Comparison of ENCODE assay signal across 2 cellular contexts in the genomic region with DNA sequence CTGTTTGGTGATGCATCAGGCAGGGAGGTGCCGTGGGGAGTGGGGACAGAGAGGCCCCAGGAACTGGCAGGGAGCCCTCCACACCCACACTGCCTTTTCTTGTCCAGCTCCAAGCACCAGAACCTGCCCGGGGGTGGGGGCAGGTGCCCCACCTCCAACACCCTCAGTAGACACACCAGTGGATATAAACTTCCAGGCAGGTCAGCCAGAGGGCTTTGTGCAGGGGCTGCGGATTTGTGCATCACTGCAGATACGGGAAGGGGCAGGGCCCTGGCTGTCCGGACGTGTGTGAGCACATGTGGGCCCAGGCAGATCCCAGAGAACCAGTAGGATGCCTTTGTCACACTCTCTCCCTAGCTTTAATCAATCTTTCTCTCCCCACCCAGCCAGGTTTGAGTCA.
A peak's percentile ranks its signal among the peaks of the same experiment; 100 is the strongest.
TF ChIP-seq lines count a peak whose summit lies in the region.

No MANE protein-coding gene starts in this region.

TF ChIP-seq in HepG2, 621 proteins besides CTCF, POLR2A, EP300 and RAD21:
- TF ChIP-seq SSRP1 (CRISPR knock-in tag; IDR thresholded peaks at IDR 0.05) = no peak
- TF ChIP-seq RBFOX2 (IDR thresholded peaks at IDR 0.05; ENCODE audit: low read depth, low read length) = 0 out of 2 replicates have a peak, but pooled peaks have one; percentile 4
- TF ChIP-seq, protein P1, sequence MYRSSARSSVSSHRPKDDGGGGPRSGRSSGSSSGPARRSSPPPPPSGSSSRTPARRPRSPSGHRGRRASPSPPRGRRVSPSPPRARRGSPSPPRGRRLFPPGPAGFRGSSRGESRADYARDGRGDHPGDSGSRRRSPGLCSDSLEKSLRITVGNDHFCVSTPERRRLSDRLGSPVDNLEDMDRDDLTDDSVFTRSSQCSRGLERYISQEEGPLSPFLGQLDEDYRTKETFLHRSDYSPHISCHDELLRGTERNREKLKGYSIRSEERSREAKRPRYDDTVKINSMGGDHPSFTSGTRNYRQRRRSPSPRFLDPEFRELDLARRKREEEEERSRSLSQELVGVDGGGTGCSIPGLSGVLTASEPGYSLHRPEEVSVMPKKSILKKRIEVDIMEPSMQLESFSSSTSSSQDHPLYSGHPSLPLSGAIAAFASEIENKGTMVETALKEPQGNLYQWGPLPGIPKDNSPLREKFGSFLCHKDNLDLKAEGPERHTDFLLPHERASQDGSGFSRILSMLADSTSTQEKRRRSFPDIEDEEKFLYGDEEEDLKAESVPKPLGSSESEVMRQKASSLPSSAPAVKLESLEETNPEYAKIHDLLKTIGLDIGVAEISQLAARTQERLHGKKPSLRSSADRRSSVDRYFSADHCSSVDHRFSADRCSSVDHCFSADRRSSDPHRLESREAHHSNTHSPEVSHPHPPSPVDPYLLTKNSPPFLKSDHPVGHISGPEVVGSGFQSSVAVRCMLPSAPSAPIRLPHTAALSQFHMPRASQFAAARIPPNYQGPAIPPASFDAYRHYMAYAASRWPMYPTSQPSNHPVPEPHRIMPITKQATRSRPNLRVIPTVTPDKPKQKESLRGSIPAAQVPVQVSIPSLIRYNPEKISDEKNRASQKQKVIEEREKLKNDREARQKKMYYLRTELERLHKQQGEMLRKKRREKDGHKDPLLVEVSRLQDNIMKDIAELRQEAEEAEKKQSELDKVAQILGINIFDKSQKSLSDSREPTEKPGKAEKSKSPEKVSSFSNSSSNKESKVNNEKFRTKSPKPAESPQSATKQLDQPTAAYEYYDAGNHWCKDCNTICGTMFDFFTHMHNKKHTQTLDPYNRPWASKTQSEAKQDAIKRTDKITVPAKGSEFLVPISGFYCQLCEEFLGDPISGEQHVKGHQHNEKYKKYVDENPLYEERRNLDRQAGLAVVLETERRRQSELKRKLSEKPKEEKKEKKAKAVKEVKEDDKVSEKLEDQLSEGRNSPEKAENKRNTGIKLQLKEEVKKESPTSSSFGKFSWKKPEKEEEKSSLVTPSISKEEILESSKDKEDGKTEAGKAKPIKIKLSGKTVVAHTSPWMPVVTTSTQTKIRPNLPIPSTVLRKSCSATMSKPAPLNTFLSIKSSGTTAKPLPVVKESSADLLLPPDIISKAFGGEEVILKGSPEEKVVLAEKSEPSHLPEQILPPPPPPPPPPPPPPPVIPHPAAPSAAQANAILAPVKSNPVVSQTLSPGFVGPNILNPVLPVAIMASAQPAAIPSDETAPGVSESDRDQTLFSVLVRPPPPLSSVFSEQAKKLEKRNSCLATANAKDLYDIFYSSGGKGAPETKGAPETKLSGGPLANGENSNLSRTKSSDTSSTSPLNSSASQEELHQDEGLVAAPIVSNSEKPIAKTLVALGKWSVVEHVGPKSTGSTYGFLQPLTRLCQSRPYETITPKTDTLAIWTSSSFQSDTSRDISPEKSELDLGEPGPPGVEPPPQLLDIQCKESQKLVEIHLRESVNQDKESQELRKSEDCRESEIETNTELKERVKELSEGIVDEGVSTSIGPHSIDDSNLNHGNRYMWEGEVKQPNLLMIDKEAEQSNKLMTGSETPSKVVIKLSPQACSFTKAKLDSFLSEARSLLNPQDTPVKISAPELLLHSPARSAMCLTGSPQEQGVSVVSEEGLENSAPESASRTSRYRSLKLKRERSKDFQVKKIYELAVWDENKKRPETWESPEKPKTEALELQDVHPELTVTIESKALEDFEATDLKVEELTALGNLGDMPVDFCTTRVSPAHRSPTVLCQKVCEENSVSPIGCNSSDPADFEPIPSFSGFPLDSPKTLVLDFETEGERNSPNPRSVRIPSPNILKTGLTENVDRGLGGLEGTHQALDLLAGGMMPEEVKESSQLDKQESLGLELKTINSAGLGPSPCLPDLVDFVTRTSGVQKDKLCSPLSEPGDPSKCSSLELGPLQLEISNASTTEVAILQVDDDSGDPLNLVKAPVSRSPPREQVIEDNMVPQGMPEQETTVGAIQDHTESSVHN (CRISPR knock-in tag; IDR thresholded peaks at IDR 0.05) = no peak
- no peak for TF ChIP-seq ZNF672 (CRISPR knock-in tag; IDR thresholded peaks at IDR 0.05)
- TF ChIP-seq ZNF225 (CRISPR knock-in tag; IDR thresholded peaks at IDR 0.05) = peak; percentile 40; the same call in 1 of the 2 replicates
- TF ChIP-seq ZNF446 (CRISPR knock-in tag; IDR thresholded peaks at IDR 0.05) = no peak
- TF ChIP-seq RFXANK (CRISPR knock-in tag; IDR thresholded peaks at IDR 0.05) = no peak
- TF ChIP-seq SPEN (CRISPR knock-in tag; IDR thresholded peaks at IDR 0.05; ENCODE audit: low read depth) = no peak
- TF ChIP-seq AGO2 (optimal IDR thresholded peaks at IDR 0.05; ENCODE audit: low read depth, low read length) = peak; percentile 39
- TF ChIP-seq RBM22 (optimal IDR thresholded peaks at IDR 0.05; ENCODE audit: low read length) = peak; percentile 37
- 0 out of 2 replicates have a peak, but pooled peaks have one; percentile 6 for TF ChIP-seq ZNF343 (CRISPR knock-in tag; IDR thresholded peaks at IDR 0.05)
- TF ChIP-seq POLR2G (IDR thresholded peaks at IDR 0.05; ENCODE audit: low read depth, low read length) = peak; percentile 16; the same call in 1 of the 2 replicates
- TF ChIP-seq HOXA7 (CRISPR knock-in tag; IDR thresholded peaks at IDR 0.05) = no peak
- no peak for TF ChIP-seq ZNF790 (CRISPR knock-in tag; IDR thresholded peaks at IDR 0.05; ENCODE audit: borderline replicate concordance)
- no peak for TF ChIP-seq NR1H2 (CRISPR knock-in tag; IDR thresholded peaks at IDR 0.05; ENCODE audit: borderline replicate concordance, low read depth)
- TF ChIP-seq, protein P2, sequence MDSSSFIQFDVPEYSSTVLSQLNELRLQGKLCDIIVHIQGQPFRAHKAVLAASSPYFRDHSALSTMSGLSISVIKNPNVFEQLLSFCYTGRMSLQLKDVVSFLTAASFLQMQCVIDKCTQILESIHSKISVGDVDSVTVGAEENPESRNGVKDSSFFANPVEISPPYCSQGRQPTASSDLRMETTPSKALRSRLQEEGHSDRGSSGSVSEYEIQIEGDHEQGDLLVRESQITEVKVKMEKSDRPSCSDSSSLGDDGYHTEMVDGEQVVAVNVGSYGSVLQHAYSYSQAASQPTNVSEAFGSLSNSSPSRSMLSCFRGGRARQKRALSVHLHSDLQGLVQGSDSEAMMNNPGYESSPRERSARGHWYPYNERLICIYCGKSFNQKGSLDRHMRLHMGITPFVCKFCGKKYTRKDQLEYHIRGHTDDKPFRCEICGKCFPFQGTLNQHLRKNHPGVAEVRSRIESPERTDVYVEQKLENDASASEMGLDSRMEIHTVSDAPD (CRISPR knock-in tag; IDR thresholded peaks at IDR 0.05) = no peak
- peak; percentile 48; the same call in 1 of the 2 replicates for TF ChIP-seq SMAD1 (CRISPR knock-in tag; IDR thresholded peaks at IDR 0.05; ENCODE audit: borderline replicate concordance, low read depth)

TF ChIP-seq in GM23338, 12 proteins besides CTCF, POLR2A, EP300 and RAD21:
- no peak for TF ChIP-seq POLR2AphosphoS5 (IDR thresholded peaks at IDR 0.05; ENCODE audit: low read depth)
- TF ChIP-seq, protein P3, sequence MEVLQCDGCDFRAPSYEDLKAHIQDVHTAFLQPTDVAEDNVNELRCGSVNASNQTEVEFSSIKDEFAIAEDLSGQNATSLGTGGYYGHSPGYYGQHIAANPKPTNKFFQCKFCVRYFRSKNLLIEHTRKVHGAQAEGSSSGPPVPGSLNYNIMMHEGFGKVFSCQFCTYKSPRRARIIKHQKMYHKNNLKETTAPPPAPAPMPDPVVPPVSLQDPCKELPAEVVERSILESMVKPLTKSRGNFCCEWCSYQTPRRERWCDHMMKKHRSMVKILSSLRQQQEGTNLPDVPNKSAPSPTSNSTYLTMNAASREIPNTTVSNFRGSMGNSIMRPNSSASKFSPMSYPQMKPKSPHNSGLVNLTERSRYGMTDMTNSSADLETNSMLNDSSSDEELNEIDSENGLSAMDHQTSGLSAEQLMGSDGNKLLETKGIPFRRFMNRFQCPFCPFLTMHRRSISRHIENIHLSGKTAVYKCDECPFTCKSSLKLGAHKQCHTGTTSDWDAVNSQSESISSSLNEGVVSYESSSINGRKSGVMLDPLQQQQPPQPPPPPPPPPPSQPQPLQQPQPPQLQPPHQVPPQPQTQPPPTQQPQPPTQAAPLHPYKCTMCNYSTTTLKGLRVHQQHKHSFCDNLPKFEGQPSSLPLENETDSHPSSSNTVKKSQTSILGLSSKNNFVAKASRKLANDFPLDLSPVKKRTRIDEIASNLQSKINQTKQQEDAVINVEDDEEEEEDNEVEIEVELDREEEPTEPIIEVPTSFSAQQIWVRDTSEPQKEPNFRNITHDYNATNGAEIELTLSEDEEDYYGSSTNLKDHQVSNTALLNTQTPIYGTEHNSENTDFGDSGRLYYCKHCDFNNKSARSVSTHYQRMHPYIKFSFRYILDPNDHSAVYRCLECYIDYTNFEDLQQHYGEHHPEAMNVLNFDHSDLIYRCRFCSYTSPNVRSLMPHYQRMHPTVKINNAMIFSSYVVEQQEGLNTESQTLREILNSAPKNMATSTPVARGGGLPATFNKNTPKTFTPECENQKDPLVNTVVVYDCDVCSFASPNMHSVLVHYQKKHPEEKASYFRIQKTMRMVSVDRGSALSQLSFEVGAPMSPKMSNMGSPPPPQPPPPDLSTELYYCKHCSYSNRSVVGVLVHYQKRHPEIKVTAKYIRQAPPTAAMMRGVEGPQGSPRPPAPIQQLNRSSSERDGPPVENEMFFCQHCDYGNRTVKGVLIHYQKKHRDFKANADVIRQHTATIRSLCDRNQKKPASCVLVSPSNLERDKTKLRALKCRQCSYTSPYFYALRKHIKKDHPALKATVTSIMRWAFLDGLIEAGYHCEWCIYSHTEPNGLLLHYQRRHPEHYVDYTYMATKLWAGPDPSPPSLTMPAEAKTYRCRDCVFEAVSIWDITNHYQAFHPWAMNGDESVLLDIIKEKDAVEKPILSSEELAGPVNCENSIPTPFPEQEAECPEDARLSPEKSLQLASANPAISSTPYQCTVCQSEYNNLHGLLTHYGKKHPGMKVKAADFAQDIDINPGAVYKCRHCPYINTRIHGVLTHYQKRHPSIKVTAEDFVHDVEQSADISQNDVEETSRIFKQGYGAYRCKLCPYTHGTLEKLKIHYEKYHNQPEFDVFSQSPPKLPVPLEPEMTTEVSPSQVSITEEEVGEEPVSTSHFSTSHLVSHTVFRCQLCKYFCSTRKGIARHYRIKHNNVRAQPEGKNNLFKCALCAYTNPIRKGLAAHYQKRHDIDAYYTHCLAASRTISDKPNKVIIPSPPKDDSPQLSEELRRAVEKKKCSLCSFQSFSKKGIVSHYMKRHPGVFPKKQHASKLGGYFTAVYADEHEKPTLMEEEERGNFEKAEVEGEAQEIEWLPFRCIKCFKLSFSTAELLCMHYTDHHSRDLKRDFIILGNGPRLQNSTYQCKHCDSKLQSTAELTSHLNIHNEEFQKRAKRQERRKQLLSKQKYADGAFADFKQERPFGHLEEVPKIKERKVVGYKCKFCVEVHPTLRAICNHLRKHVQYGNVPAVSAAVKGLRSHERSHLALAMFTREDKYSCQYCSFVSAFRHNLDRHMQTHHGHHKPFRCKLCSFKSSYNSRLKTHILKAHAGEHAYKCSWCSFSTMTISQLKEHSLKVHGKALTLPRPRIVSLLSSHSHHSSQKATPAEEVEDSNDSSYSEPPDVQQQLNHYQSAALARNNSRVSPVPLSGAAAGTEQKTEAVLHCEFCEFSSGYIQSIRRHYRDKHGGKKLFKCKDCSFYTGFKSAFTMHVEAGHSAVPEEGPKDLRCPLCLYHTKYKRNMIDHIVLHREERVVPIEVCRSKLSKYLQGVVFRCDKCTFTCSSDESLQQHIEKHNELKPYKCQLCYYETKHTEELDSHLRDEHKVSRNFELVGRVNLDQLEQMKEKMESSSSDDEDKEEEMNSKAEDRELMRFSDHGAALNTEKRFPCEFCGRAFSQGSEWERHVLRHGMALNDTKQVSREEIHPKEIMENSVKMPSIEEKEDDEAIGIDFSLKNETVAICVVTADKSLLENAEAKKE (CRISPR knock-in tag; IDR thresholded peaks at IDR 0.05) = no peak
- TF ChIP-seq JUNB (IDR thresholded peaks at IDR 0.05; ENCODE audit: unreplicated experiment) = no peak
- no peak for TF ChIP-seq EZH2phosphoT487 (IDR thresholded peaks at IDR 0.05; ENCODE audit: unreplicated experiment)
- no peak for TF ChIP-seq ZNF114 (CRISPR knock-in tag; IDR thresholded peaks at IDR 0.05)
- TF ChIP-seq CREB1 (CRISPR knock-in tag; IDR thresholded peaks at IDR 0.05; ENCODE audit: low read depth) = no peak
- TF ChIP-seq, protein P4, sequence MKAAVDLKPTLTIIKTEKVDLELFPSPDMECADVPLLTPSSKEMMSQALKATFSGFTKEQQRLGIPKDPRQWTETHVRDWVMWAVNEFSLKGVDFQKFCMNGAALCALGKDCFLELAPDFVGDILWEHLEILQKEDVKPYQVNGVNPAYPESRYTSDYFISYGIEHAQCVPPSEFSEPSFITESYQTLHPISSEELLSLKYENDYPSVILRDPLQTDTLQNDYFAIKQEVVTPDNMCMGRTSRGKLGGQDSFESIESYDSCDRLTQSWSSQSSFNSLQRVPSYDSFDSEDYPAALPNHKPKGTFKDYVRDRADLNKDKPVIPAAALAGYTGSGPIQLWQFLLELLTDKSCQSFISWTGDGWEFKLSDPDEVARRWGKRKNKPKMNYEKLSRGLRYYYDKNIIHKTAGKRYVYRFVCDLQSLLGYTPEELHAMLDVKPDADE (IDR thresholded peaks at IDR 0.05) = no peak
- no peak for TF ChIP-seq NANOG (IDR thresholded peaks at IDR 0.05; ENCODE audit: borderline replicate concordance)
- TF ChIP-seq, protein P5, sequence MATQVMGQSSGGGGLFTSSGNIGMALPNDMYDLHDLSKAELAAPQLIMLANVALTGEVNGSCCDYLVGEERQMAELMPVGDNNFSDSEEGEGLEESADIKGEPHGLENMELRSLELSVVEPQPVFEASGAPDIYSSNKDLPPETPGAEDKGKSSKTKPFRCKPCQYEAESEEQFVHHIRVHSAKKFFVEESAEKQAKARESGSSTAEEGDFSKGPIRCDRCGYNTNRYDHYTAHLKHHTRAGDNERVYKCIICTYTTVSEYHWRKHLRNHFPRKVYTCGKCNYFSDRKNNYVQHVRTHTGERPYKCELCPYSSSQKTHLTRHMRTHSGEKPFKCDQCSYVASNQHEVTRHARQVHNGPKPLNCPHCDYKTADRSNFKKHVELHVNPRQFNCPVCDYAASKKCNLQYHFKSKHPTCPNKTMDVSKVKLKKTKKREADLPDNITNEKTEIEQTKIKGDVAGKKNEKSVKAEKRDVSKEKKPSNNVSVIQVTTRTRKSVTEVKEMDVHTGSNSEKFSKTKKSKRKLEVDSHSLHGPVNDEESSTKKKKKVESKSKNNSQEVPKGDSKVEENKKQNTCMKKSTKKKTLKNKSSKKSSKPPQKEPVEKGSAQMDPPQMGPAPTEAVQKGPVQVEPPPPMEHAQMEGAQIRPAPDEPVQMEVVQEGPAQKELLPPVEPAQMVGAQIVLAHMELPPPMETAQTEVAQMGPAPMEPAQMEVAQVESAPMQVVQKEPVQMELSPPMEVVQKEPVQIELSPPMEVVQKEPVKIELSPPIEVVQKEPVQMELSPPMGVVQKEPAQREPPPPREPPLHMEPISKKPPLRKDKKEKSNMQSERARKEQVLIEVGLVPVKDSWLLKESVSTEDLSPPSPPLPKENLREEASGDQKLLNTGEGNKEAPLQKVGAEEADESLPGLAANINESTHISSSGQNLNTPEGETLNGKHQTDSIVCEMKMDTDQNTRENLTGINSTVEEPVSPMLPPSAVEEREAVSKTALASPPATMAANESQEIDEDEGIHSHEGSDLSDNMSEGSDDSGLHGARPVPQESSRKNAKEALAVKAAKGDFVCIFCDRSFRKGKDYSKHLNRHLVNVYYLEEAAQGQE (IDR thresholded peaks at IDR 0.05; ENCODE audit: unreplicated experiment) = no peak
- TF ChIP-seq ZNF331 (CRISPR knock-in tag; IDR thresholded peaks at IDR 0.05; ENCODE audit: low read depth) = no peak
- no peak for TF ChIP-seq EZH2 (IDR thresholded peaks at IDR 0.05; ENCODE audit: low read depth, unreplicated experiment)
- TF ChIP-seq STAT1 (IDR thresholded peaks at IDR 0.05; ENCODE audit: unreplicated experiment) = no peak
